In genomic region chr3:159988617-159989251, GRCh38 we compare ENCODE assay signal across 8 cellular contexts. TPM values are rescaled to one million over a fixed set of nuclear protein-coding genes. Genes with fewer than 3 reads are reported as not detected.
DNase-seq lines count a peak whose midpoint lies in the region; ATAC-seq and TF ChIP-seq lines count a peak whose summit lies in the region.

Gene IL12A (plus strand): TSS chr3:159988835.

- peak; percentile 92 for TF ChIP-seq CTCF in BE2C (IDR thresholded peaks at IDR 0.05; ENCODE audit: low read depth, low read length)
- peak; percentile 94 for TF ChIP-seq CTCF in epithelial cell of proximal tubule (conservative IDR thresholded peaks at IDR 0.05; ENCODE audit: low read depth, low read length)

- H3K4me3 ChIP-seq in BE2C (ENCODE audit: low read depth, low read length) (peak within 1 kb of the TSS; percentile 78), epithelial cell of proximal tubule (ENCODE audit: low read depth, low read length) (peak within 1 kb of the TSS; percentile 77), muscle layer of colon (ENCODE audit: low read depth in 1 of 2, low read length in 2 of 2) (peak within 1 kb of the TSS; percentile 58 to 62)

- peak; percentile 69 for TF ChIP-seq POLR2A in GM18951 (IDR thresholded peaks at IDR 0.05; ENCODE audit: extremely low read depth, insufficient read depth, insufficient read length)

- H3K9me3 ChIP-seq in BE2C (no peaks in the 10 kb centered on the region), muscle layer of colon (ENCODE audit: low read length) (no peaks in the 10 kb centered on the region)

- H3K4me1 ChIP-seq in BE2C (no peaks in the 10 kb centered on the region), muscle layer of colon (ENCODE audit: insufficient read depth, low read length) (peaks cover 12% of the 10 kb centered on the region)

- peak within 1 kb of the TSS; percentile 14 for H3K9ac ChIP-seq in muscle layer of colon (ENCODE audit: low read length)

- in situ Hi-C loops in GM18951 (cut with MboI; ENCODE audit: low sequenced_read_pairs, unreplicated experiment): no loop called here

- peak; percentile 94 for ATAC-seq in HG03139 (IDR thresholded peaks at IDR 0.05; ENCODE audit: unreplicated experiment)

- H3K27me3 ChIP-seq in BE2C (no peaks in the 10 kb centered on the region), muscle layer of colon (ENCODE audit: control insufficient read depth in 1 of 2, insufficient read depth in 2 of 2, low read length in 2 of 2) (no peaks in the 10 kb centered on the region)

- DNase-seq in BE2C: peak; percentile 87
- DNase-seq in NCI-H774 (lab: John Stamatoyannopoulos, UW): peak; percentile 42
- DNase-seq in activated CD8-positive, alpha-beta memory T cell treated with anti-CD3 and anti-CD28 coated beads, Interleukin-2, amount 50 U/mL, for 4 hours: peak; percentile 83
- peak; percentile 7 for DNase-seq in epithelial cell of proximal tubule (ENCODE audit: low read depth)
- DNase-seq in stimulated activated CD8-positive, alpha-beta memory T cell treated with anti-CD3 and anti-CD28 coated beads, Interleukin-7, amount 100 ng/mL, for 24 hours (ENCODE audit: low read depth): peak; percentile 65

- peak within 1 kb of the TSS; percentile 4 for H3K27ac ChIP-seq in muscle layer of colon (ENCODE audit: low read depth, low read length)

- H3K36me3 ChIP-seq in BE2C (no peaks in the 10 kb centered on the region), muscle layer of colon (ENCODE audit: insufficient read depth, low read length) (no peaks in the 10 kb centered on the region)

RNA-seq across cellular contexts. Expression of gene IL12A, which starts in this region (rescaled TPM):
- 3.9 TPM for polyA plus RNA-seq in BE2C (2012; ENCODE audit: insufficient read depth, insufficient read length, low read depth)
- 2.9 and 8.1 TPM in 2 replicates for total RNA-seq in epithelial cell of proximal tubule

Comparison
In these comparisons a context has a peak if more than half of its experiments do, and no peak if none do; other contexts are left out.
1. Peak in every context shown above with its lines: DNase-seq, ATAC-seq, H3K4me3 ChIP-seq and H3K27ac ChIP-seq.
2. DNase-seq: peak in every context shown above with its lines; median percentile 87 in BE2C; 83 in activated CD8-positive, alpha-beta memory T cell treated with anti-CD3 and anti-CD28 coated beads, Interleukin-2, amount 50 U/mL, for 4 hours; 65 in stimulated activated CD8-positive, alpha-beta memory T cell treated with anti-CD3 and anti-CD28 coated beads, Interleukin-7, amount 100 ng/mL, for 24 hours; 42 in NCI-H774; 7 in epithelial cell of proximal tubule.